Comparison of ENCODE assay signal across 8 cellular contexts in genomic region chr19:52335768-52336116, GRCh38. TPM values are rescaled to one million over a fixed set of nuclear protein-coding genes. Genes with fewer than 3 reads are reported as not detected.
DNase-seq lines count a peak whose midpoint lies in the region; ATAC-seq and TF ChIP-seq lines count a peak whose summit lies in the region.

No MANE protein-coding gene starts in this region.

- H3K4me3 ChIP-seq in GM23338 (peak overlapping the region; percentile 93), iPS-11a (ENCODE audit: low read depth, low read length) (peak overlapping the region; percentile 91)

- TF ChIP-seq CTCF in GM23338 (conservative IDR thresholded peaks at IDR 0.05; ENCODE audit: low read depth in 2 of 2), result no peak

- H3K4me1 Mint-ChIP-seq in GM23338, result no peaks in the 10 kb centered on the region; the same call in 1 of the 3 replicates
- peaks cover 13% of the 10 kb centered on the region for H3K4me1 Mint-ChIP-seq in activated CD8-positive, alpha-beta T cell treated with anti-CD3 and anti-CD28 coated beads, Interleukin-2, amount 10 ng/mL, durations not matched to agents 7 days and 5 days (ENCODE audit: low read depth)
- H3K4me1 Mint-ChIP-seq in stimulated activated naive B cell treated with anti-CD40 and anti-IgM and Interleukin-4, amounts not matched to agents 10 μg/mL and 1 μg/mL and 100 μg/mL, for 72 hours, result peaks cover 8 to 11% of the 10 kb centered on the region in 2 donors

- H3K4me3 Mint-ChIP-seq in GM23338, result peak overlapping the region; percentile 86
- H3K4me3 Mint-ChIP-seq in activated CD8-positive, alpha-beta T cell treated with anti-CD3 and anti-CD28 coated beads, Interleukin-2, amount 10 ng/mL, durations not matched to agents 7 days and 5 days, result peak overlapping the region; percentile 97
- peak overlapping the region; percentile 88 to 90 for H3K4me3 Mint-ChIP-seq in stimulated activated naive B cell treated with anti-CD40 and anti-IgM and Interleukin-4, amounts not matched to agents 10 μg/mL and 1 μg/mL and 100 μg/mL, for 72 hours

- no peak for DNase-seq in GM23338 (ENCODE audit: low spot score)
- DNase-seq in activated CD8-positive, alpha-beta T cell treated with anti-CD3 and anti-CD28 coated beads, Interleukin-2, amount 10 ng/mL, durations not matched to agents 7 days and 5 days, result no peak
- no peak for DNase-seq in stimulated activated naive B cell treated with anti-CD40 and anti-IgM and Interleukin-4, amounts not matched to agents 10 μg/mL and 1 μg/mL and 100 μg/mL, for 72 hours
- no peak for DNase-seq in T-helper 9 cell
- no peak for DNase-seq in activated CD4-positive, CD25-positive, alpha-beta regulatory T cell treated with anti-CD3 and anti-CD28 coated beads, Interleukin-2, amount 50 U/mL, for 72 hours
- DNase-seq in head of caudate nucleus, result no peak

- peak overlapping the region; percentile 52 for H2AFZ ChIP-seq in GM23338

- POLR2A ChIA-PET in activated CD8-positive, alpha-beta T cell treated with anti-CD3 and anti-CD28 coated beads, Interleukin-2, amount 10 ng/mL, durations not matched to agents 7 days and 5 days (lab: Charles Lee), result interaction anchor here (0.6 to 1.0 kb wide), 5 partner anchors 11 to 432 kb away, joined by 3 to 5 read pairs (median 3); partner anchors contain the start of gene ZNF880

- peaks cover 46% of the 10 kb centered on the region for H3K9me3 Mint-ChIP-seq in GM23338
- H3K9me3 Mint-ChIP-seq in activated CD8-positive, alpha-beta T cell treated with anti-CD3 and anti-CD28 coated beads, Interleukin-2, amount 10 ng/mL, durations not matched to agents 7 days and 5 days (ENCODE audit: insufficient read depth), result peaks cover 39% of the 10 kb centered on the region
- H3K9me3 Mint-ChIP-seq in stimulated activated naive B cell treated with anti-CD40 and anti-IgM and Interleukin-4, amounts not matched to agents 10 μg/mL and 1 μg/mL and 100 μg/mL, for 72 hours, result peaks cover 21% of the 10 kb centered on the region in 2 donors

- H4K20me1 ChIP-seq in GM23338 (replicated peaks; ENCODE audit: insufficient read depth), result no peaks in the 10 kb centered on the region

- H3K27me3 Mint-ChIP-seq in GM23338 (ENCODE audit: insufficient read depth, low read depth, poor library complexity), result peaks cover 14% of the 10 kb centered on the region
- no peaks in the 10 kb centered on the region for H3K27me3 Mint-ChIP-seq in activated CD8-positive, alpha-beta T cell treated with anti-CD3 and anti-CD28 coated beads, Interleukin-2, amount 10 ng/mL, durations not matched to agents 7 days and 5 days (ENCODE audit: low read depth)
- H3K27me3 Mint-ChIP-seq in stimulated activated naive B cell treated with anti-CD40 and anti-IgM and Interleukin-4, amounts not matched to agents 10 μg/mL and 1 μg/mL and 100 μg/mL, for 72 hours, result no peaks in the 10 kb centered on the region

- H3K4me2 ChIP-seq in GM23338, result peak overlapping the region; percentile 97

- H3K4me1 ChIP-seq in GM23338 (ENCODE audit: insufficient read depth), result no peaks in the 10 kb centered on the region

- H3K27me3 ChIP-seq in GM23338 (ENCODE audit: insufficient read depth), result no peaks in the 10 kb centered on the region

- peaks cover 32% of the 10 kb centered on the region for H3K36me3 Mint-ChIP-seq in GM23338 (ENCODE audit: low read depth)
- peaks cover 37% of the 10 kb centered on the region for H3K36me3 Mint-ChIP-seq in activated CD8-positive, alpha-beta T cell treated with anti-CD3 and anti-CD28 coated beads, Interleukin-2, amount 10 ng/mL, durations not matched to agents 7 days and 5 days (ENCODE audit: low read depth)
- H3K36me3 Mint-ChIP-seq in stimulated activated naive B cell treated with anti-CD40 and anti-IgM and Interleukin-4, amounts not matched to agents 10 μg/mL and 1 μg/mL and 100 μg/mL, for 72 hours, result peaks cover 33 to 51% of the 10 kb centered on the region in 2 donors

- intact Hi-C loops in head of caudate nucleus (cut with DNase I), result no loop called here

- CTCF ChIA-PET in activated CD8-positive, alpha-beta T cell treated with anti-CD3 and anti-CD28 coated beads, Interleukin-2, amount 10 ng/mL, durations not matched to agents 7 days and 5 days (lab: Charles Lee), result interaction anchor here (0.6 kb wide), 1 partner anchor 11 kb away, joined by 4 read pairs; no protein-coding TSS in a partner anchor

- no peaks in the 10 kb centered on the region for H3F3A ChIP-seq in GM23338 (replicated peaks; ENCODE audit: low read depth)

- H3K27ac Mint-ChIP-seq in GM23338, result peak overlapping the region; percentile 95
- H3K27ac Mint-ChIP-seq in activated CD8-positive, alpha-beta T cell treated with anti-CD3 and anti-CD28 coated beads, Interleukin-2, amount 10 ng/mL, durations not matched to agents 7 days and 5 days, result peak overlapping the region; percentile 99
- peak overlapping the region; percentile 97 for H3K27ac Mint-ChIP-seq in stimulated activated naive B cell treated with anti-CD40 and anti-IgM and Interleukin-4, amounts not matched to agents 10 μg/mL and 1 μg/mL and 100 μg/mL, for 72 hours

- no peaks in the 10 kb centered on the region for H3K79me2 ChIP-seq in GM23338 (replicated peaks; ENCODE audit: insufficient read depth)

- H3K36me3 ChIP-seq in GM23338 (ENCODE audit: insufficient read depth), result no peaks in the 10 kb centered on the region

- H3K27ac ChIP-seq in GM23338 (ENCODE audit: low read depth), result no peak overlapping the region

- peak; percentile 39 for ATAC-seq in GM23338
- peak; percentile 41 for ATAC-seq in activated CD8-positive, alpha-beta T cell treated with anti-CD3 and anti-CD28 coated beads, Interleukin-2, amount 10 ng/mL, durations not matched to agents 7 days and 5 days
- peak; percentile 56 for ATAC-seq in stimulated activated naive B cell treated with anti-CD40 and anti-IgM and Interleukin-4, amounts not matched to agents 10 μg/mL and 1 μg/mL and 100 μg/mL, for 72 hours (replicated peaks)
- no peak for ATAC-seq in HG03354 (IDR thresholded peaks at IDR 0.05; ENCODE audit: poor library complexity, severe bottlenecking, unreplicated experiment)

- H3K9me2 ChIP-seq in GM23338 (ENCODE audit: insufficient read depth), result no peaks in the 10 kb centered on the region

TF ChIP-seq in GM23338, 12 proteins besides CTCF, POLR2A, EP300 and RAD21 (continues in another document):
- TF ChIP-seq, protein P1, sequence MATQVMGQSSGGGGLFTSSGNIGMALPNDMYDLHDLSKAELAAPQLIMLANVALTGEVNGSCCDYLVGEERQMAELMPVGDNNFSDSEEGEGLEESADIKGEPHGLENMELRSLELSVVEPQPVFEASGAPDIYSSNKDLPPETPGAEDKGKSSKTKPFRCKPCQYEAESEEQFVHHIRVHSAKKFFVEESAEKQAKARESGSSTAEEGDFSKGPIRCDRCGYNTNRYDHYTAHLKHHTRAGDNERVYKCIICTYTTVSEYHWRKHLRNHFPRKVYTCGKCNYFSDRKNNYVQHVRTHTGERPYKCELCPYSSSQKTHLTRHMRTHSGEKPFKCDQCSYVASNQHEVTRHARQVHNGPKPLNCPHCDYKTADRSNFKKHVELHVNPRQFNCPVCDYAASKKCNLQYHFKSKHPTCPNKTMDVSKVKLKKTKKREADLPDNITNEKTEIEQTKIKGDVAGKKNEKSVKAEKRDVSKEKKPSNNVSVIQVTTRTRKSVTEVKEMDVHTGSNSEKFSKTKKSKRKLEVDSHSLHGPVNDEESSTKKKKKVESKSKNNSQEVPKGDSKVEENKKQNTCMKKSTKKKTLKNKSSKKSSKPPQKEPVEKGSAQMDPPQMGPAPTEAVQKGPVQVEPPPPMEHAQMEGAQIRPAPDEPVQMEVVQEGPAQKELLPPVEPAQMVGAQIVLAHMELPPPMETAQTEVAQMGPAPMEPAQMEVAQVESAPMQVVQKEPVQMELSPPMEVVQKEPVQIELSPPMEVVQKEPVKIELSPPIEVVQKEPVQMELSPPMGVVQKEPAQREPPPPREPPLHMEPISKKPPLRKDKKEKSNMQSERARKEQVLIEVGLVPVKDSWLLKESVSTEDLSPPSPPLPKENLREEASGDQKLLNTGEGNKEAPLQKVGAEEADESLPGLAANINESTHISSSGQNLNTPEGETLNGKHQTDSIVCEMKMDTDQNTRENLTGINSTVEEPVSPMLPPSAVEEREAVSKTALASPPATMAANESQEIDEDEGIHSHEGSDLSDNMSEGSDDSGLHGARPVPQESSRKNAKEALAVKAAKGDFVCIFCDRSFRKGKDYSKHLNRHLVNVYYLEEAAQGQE (IDR thresholded peaks at IDR 0.05; ENCODE audit: unreplicated experiment), result no peak
- TF ChIP-seq ETS1 (IDR thresholded peaks at IDR 0.05), result no peak
- no peak for TF ChIP-seq ZNF331 (CRISPR knock-in tag; IDR thresholded peaks at IDR 0.05; ENCODE audit: low read depth)

RNA-seq across cellular contexts. Expression of gene ZNF610, which starts 0.3 kb away (rescaled TPM):
- 5.3 and 6.3 TPM in 2 replicates for total RNA-seq in GM23338 (2014; rRNA removed; shearing (Covaris generic))
- polyA plus RNA-seq in GM23338 (2016; fragmentation: Nextera tagmentation; extraction: Ambion mirVana), result 4.7 and 5.3 TPM in 2 replicates
- total RNA-seq in activated CD8-positive, alpha-beta T cell treated with anti-CD3 and anti-CD28 coated beads, Interleukin-2, amount 10 ng/mL, durations not matched to agents 7 days and 5 days, result 1 to 10 TPM; 1.5 to 1.6 TPM

RNA-seq across cellular contexts. Expression of gene ZNF880, which starts 34.0 kb away (rescaled TPM):
- total RNA-seq in GM23338 (2014; rRNA removed; shearing (Covaris generic)), result 49.1 and 60.6 TPM in 2 replicates
- 56.3 and 57.4 TPM in 2 replicates for polyA plus RNA-seq in GM23338 (2016; fragmentation: Nextera tagmentation; extraction: Ambion mirVana)
- total RNA-seq in activated CD8-positive, alpha-beta T cell treated with anti-CD3 and anti-CD28 coated beads, Interleukin-2, amount 10 ng/mL, durations not matched to agents 7 days and 5 days, result 10 to 100 TPM; 15.0 to 17.6 TPM

RNA-seq across cellular contexts. Expression of gene ZNF480, which starts 38.8 kb away (rescaled TPM):
- total RNA-seq in GM23338 (2014; rRNA removed; shearing (Covaris generic)), result 34.1 and 39.4 TPM in 2 replicates
- 28.8 and 37.9 TPM in 2 replicates for polyA plus RNA-seq in GM23338 (2016; fragmentation: Nextera tagmentation; extraction: Ambion mirVana)
- 10 to 100 TPM; 15.2 to 15.7 TPM for total RNA-seq in activated CD8-positive, alpha-beta T cell treated with anti-CD3 and anti-CD28 coated beads, Interleukin-2, amount 10 ng/mL, durations not matched to agents 7 days and 5 days
